In the genomic region with DNA sequence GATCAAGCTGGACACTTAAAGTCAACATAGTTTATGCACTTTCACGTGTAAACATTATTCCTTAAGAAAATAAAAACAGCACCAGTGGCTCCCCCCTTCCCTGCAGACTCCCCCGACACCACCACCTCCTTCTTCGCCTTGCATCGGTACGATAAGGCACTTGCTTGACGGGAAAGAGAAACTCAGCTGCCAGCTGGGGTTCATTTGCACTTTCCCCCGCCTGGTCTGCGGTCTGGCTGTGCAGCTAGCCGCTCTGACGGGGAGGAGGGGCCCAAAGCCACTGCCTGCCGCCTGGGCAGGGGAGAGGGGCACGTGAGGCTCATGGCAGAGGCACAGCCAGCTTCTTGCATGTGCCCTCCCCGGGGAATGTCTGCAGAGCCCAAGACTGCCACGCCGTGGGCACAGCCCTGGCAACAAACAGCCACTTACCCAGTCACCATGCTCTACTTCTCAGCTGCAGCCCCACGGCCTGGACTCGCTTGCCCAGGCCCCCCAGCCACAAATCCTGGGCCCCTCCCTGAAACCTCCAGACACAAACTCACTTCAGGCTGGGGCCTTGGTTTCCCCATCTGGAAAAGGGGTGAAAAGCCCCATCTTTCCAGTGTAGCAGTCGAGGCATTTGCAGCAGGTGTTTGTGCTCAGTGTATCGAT, we compare ENCODE assay signal across 8 cellular contexts. TPM values are rescaled to one million over a fixed set of nuclear protein-coding genes. Genes with fewer than 3 reads are reported as not detected.
DNase-seq lines count a peak whose midpoint lies in the region; ATAC-seq, FAIRE-seq and TF ChIP-seq lines count a peak whose summit lies in the region.

No MANE protein-coding gene starts in this region.

- H2AFZ ChIP-seq in MM.1S (ENCODE audit: low read length) (peak overlapping the region; percentile 13; the same call in 1 of the 2 replicates), astrocyte (ENCODE audit: low read depth, low read length) (peak overlapping the region; percentile 46)

- no peaks in the 10 kb centered on the region for H3K9me3 ChIP-seq in MM.1S (replicated peaks; ENCODE audit: insufficient read depth, low read length)
- H3K9me3 ChIP-seq in astrocyte (ENCODE audit: insufficient read depth, low read depth, low read length) = no peaks in the 10 kb centered on the region

- no peaks in the 10 kb centered on the region for H3K9me2 ChIP-seq in MM.1S (replicated peaks; ENCODE audit: insufficient read depth, low read length)

- peak overlapping the region; percentile 53 for H3K27ac Mint-ChIP-seq in astrocyte (ENCODE audit: unreplicated experiment)

- H3K27me3 ChIP-seq in GM06990 (replicated peaks; ENCODE audit: control insufficient read depth, insufficient read depth, low read length) (no peaks in the 10 kb centered on the region), MM.1S (replicated peaks; ENCODE audit: insufficient read depth, low read length) (peaks cover 40% of the 10 kb centered on the region), astrocyte (ENCODE audit: insufficient read depth, low read length) (no peaks in the 10 kb centered on the region)

- peaks cover 24% of the 10 kb centered on the region for H3K4me1 Mint-ChIP-seq in astrocyte (ENCODE audit: low read depth, unreplicated experiment)

- H3K4me2 ChIP-seq in MM.1S (ENCODE audit: low read depth, low read length) = peak overlapping the region; percentile 44
- peak overlapping the region; percentile 67 for H3K4me2 ChIP-seq in astrocyte (ENCODE audit: low read length)

- peaks cover 2% of the 10 kb centered on the region for H3K9me3 Mint-ChIP-seq in astrocyte (ENCODE audit: unreplicated experiment)

- H3F3A ChIP-seq in MM.1S (ENCODE audit: insufficient read depth, low read length) = peaks cover 4% of the 10 kb centered on the region; the same call in 1 of the 2 replicates

- H3K4me1 ChIP-seq in MM.1S (ENCODE audit: low read length) (peaks cover 13% of the 10 kb centered on the region), astrocyte (ENCODE audit: insufficient read depth, low read length) (peaks cover 15% of the 10 kb centered on the region)

- no peak for TF ChIP-seq CTCF in GM06990 (IDR thresholded peaks at IDR 0.05; ENCODE audit: insufficient read depth, low read length, poor library complexity, severe bottlenecking)
- TF ChIP-seq CTCF in MM.1S (IDR thresholded peaks at IDR 0.05; ENCODE audit: low read length) = peak; percentile 41
- TF ChIP-seq CTCF in astrocyte (IDR thresholded peaks at IDR 0.05; ENCODE audit: insufficient read depth, low read depth, low read length) = no peak

- no peak overlapping the region for H3K4me3 Mint-ChIP-seq in astrocyte (ENCODE audit: unreplicated experiment)

- H3K4me3 ChIP-seq in GM06990 (replicated peaks; ENCODE audit: low read depth, low read length) (0 out of 2 replicates have a peak overlapping the region, but pooled peaks have one; percentile 10), MM.1S (ENCODE audit: low read length) (no peak overlapping the region), astrocyte (ENCODE audit: insufficient read depth, low read depth, low read length) (no peak overlapping the region)

- H4K20me1 ChIP-seq in MM.1S (ENCODE audit: insufficient read depth, low read length) (no peaks in the 10 kb centered on the region), astrocyte (ENCODE audit: insufficient read depth, low read length) (no peaks in the 10 kb centered on the region)

- no peaks in the 10 kb centered on the region for H3K36me3 Mint-ChIP-seq in astrocyte (ENCODE audit: low read depth, unreplicated experiment)

- H3K27ac ChIP-seq in MM.1S (ENCODE audit: low read length) = no peak overlapping the region
- no peak overlapping the region for H3K27ac ChIP-seq in astrocyte (ENCODE audit: low read depth, low read length)

- H3K27me3 Mint-ChIP-seq in astrocyte (ENCODE audit: low read depth, unreplicated experiment) = peaks cover 5% of the 10 kb centered on the region

- no peaks in the 10 kb centered on the region for H3K36me3 ChIP-seq in GM06990 (ENCODE audit: control insufficient read depth, insufficient read depth, low read length)
- H3K36me3 ChIP-seq in MM.1S (replicated peaks; ENCODE audit: insufficient read depth, low read length) = no peaks in the 10 kb centered on the region
- H3K36me3 ChIP-seq in astrocyte (ENCODE audit: insufficient read depth, low read length) = no peaks in the 10 kb centered on the region

- H3K79me2 ChIP-seq in MM.1S (ENCODE audit: low read length) (no peaks in the 10 kb centered on the region), astrocyte (ENCODE audit: insufficient read depth, low read length) (no peaks in the 10 kb centered on the region)

- ATAC-seq in GM21786 (IDR thresholded peaks at IDR 0.05; ENCODE audit: unreplicated experiment) = peak; percentile 80

- H3K9ac ChIP-seq in MM.1S (ENCODE audit: low read length) (no peak overlapping the region), astrocyte (ENCODE audit: low read length) (no peak overlapping the region)

- FAIRE-seq in astrocyte (lab: Jason Lieb, UNC) = no peak

- peak; percentile 88 for DNase-seq in GM06990 (ENCODE audit: extremely low read depth, insufficient read length)
- DNase-seq in MM.1S = peak; percentile 94
- peak; percentile 37 for DNase-seq in T-helper 9 cell
- peak; percentile 73 for DNase-seq in astrocyte (ENCODE audit: low read depth)
- DNase-seq in iPS-NIHi7 (ENCODE audit: extremely low spot score) = peak; percentile 55
- DNase-seq in stimulated activated CD4-positive, alpha-beta T cell treated with anti-CD3 and anti-CD28 coated beads, Interleukin-15, amount 100 ng/mL, for 48 hours (ENCODE audit: low read depth in 2 of 2) = peak; percentile 38 to 47
- no peak for DNase-seq in OCI-M2 (lab: John Stamatoyannopoulos, UW; ENCODE audit: unreplicated experiment)

RNA-seq across cellular contexts. Expression of a gene that starts 16.5 kb away (rescaled TPM):
- not detected in 2 replicates for total RNA-seq in astrocyte

RNA-seq across cellular contexts. Expression of a gene that starts 21.3 kb away (rescaled TPM):
- not detected in 2 replicates for total RNA-seq in astrocyte

RNA-seq across cellular contexts. Expression of a gene that starts 24.2 kb away (rescaled TPM):
- total RNA-seq in astrocyte = not detected in 2 replicates

RNA-seq across cellular contexts. Expression of a gene that starts 28.5 kb away (rescaled TPM):
- total RNA-seq in astrocyte = not detected in 2 replicates

RNA-seq across cellular contexts. Expression of a gene that starts 41.6 kb away (rescaled TPM):
- total RNA-seq in astrocyte = 16.0 and 20.2 TPM in 2 replicates
